Comparison of ENCODE assay signal across 9 cellular contexts in genomic region chr10:3902809-3903410, GRCh38.
DNase-seq lines count a peak whose midpoint lies in the region; ATAC-seq and TF ChIP-seq lines count a peak whose summit lies in the region.
"Had no signal": no experiment of that assay in that cellular context is flagged by ENCODE, and none has a peak within 500 bp of the region (broad histone marks: within the 10 kb centered on the region; RNA-seq: fewer than 3 reads in every experiment).

No MANE protein-coding gene starts in this region.

- no peaks in the 10 kb centered on the region for H3K27me3 Mint-ChIP-seq in activated B cell treated with CpG ODN at 0.5 μM for 24 hours

- H3K9me3 Mint-ChIP-seq in activated B cell treated with CpG ODN at 0.5 μM for 24 hours: peaks cover 4% of the 10 kb centered on the region

- no peaks in the 10 kb centered on the region for H3K27me3 ChIP-seq in vagina

- H3K4me1 Mint-ChIP-seq in activated B cell treated with CpG ODN at 0.5 μM for 24 hours: peaks cover 56% of the 10 kb centered on the region

- peaks cover 5% of the 10 kb centered on the region for H3K4me1 ChIP-seq in mesodermal cell (ENCODE audit: control insufficient read depth, insufficient read depth, low read length, poor library complexity, severe bottlenecking)
- peaks cover 8% of the 10 kb centered on the region for H3K4me1 ChIP-seq in vagina

- H3K27ac ChIP-seq in mesodermal cell (ENCODE audit: low read depth, low read length, severe bottlenecking): peak overlapping the region; percentile 41
- H3K27ac ChIP-seq in vagina: no peak overlapping the region

- TF ChIP-seq CTCF in activated B cell treated with CpG ODN at 0.5 μM for 24 hours (IDR thresholded peaks at IDR 0.05) (no peak), vagina (IDR thresholded peaks at IDR 0.05) (no peak)

- no peak for TF ChIP-seq POLR2A in vagina (IDR thresholded peaks at IDR 0.05)

- H3K9me3 ChIP-seq in mesodermal cell (ENCODE audit: control insufficient read depth, low read length): peaks cover 3% of the 10 kb centered on the region
- H3K9me3 ChIP-seq in vagina: no peaks in the 10 kb centered on the region

- H3K36me3 Mint-ChIP-seq in activated B cell treated with CpG ODN at 0.5 μM for 24 hours (ENCODE audit: low read depth): no peaks in the 10 kb centered on the region

- DNase-seq in activated B cell treated with CpG ODN at 0.5 μM for 24 hours (no peak), NCI-H128 (lab: John Stamatoyannopoulos, UW; ENCODE audit: unreplicated experiment) (no peak), NCI-H2081 treated with DMSO at 0.1 percent for 48 hours (lab: John Stamatoyannopoulos, UW) (no peak), vagina (ENCODE audit: extremely low spot score in 2 of 2) (no peak)
- DNase-seq: activated CD4-positive, alpha-beta T cell treated with anti-CD3 and anti-CD28 coated beads for 1 hour had no signal

- intact Hi-C loops in activated B cell treated with CpG ODN at 0.5 μM for 24 hours (cut with micrococcal nuclease) (loop anchor here (1.0 to 2.0 kb wide), 7 partner anchors 28 to 228 kb away; partner anchors contain the start of gene KLF6), vagina (cut with DNase I) (no loop called here)

- CTCF ChIA-PET in activated B cell treated with CpG ODN at 0.5 μM for 24 hours (lab: Charles Lee): no interaction called here

- H3K36me3 ChIP-seq in mesodermal cell (ENCODE audit: control insufficient read depth, insufficient read depth, low read length) (no peaks in the 10 kb centered on the region), vagina (no peaks in the 10 kb centered on the region)

- peak overlapping the region; percentile 87 for H3K27ac Mint-ChIP-seq in activated B cell treated with CpG ODN at 0.5 μM for 24 hours

- POLR2A ChIA-PET in activated B cell treated with CpG ODN at 0.5 μM for 24 hours (lab: Charles Lee): interaction anchor here (1.0 to 4.5 kb wide), 7 partner anchors 9 to 418 kb away, joined by 3 to 58 read pairs (median 4); partner anchors contain the start of gene KLF6

- WGBS in mesodermal cell (ENCODE audit: insufficient coverage in 2 of 2), 2 experiments: 100% methylated on average over 3 of the region's 6 CpGs

- H3K4me3 ChIP-seq in mesodermal cell (ENCODE audit: extremely low read depth, insufficient read depth, low read length, poor library complexity, severe bottlenecking): no peak overlapping the region
- no peak overlapping the region for H3K4me3 ChIP-seq in vagina

- peak overlapping the region; percentile 15 for H3K4me3 Mint-ChIP-seq in activated B cell treated with CpG ODN at 0.5 μM for 24 hours

- ATAC-seq in GM18519 (IDR thresholded peaks at IDR 0.05; ENCODE audit: low FRiP score, unreplicated experiment): peak; percentile 14
- ATAC-seq in HG02588 (IDR thresholded peaks at IDR 0.05; ENCODE audit: unreplicated experiment): peak; percentile 37
- ATAC-seq in activated B cell treated with CpG ODN at 0.5 μM for 24 hours (ENCODE audit: low read depth): peak; percentile 32
- ATAC-seq in GM19328 (IDR thresholded peaks at IDR 0.05; ENCODE audit: unreplicated experiment): no peak
